In the genomic region with DNA sequence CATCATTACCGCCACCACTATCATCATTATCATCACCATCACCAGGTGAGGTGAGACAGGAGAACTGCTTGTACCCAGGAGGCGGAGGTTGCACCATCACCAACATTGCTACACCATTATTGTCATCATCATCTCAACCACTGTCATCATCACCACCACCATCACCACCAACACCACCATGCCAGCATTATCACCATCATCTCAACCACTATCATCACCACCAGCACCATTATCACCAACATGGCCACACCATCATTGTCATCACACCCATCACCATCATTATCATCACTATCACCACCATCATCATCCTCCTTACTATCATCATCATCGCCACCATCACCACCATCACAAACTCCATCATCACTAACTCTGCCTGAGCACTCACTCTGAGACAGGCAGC, we compare ENCODE assay signal across 23 cellular contexts.
"Had no signal": no experiment of that assay in that cellular context is flagged by ENCODE, and none has a peak within 500 bp of the region (broad histone marks: within the 10 kb centered on the region; RNA-seq: fewer than 3 reads in every experiment).

No MANE protein-coding gene starts in this region.

- DNase-seq: dermis blood vessel endothelial cell; dorsolateral prefrontal cortex; effector CD4-positive, alpha-beta T cell; effector memory CD4-positive, alpha-beta T cell; foreskin keratinocyte; heart left ventricle; hypothalamus; immature natural killer cell; left cardiac atrium; left lung; left ventricle myocardium superior; lower lobe of right lung; mesenchymal stem cell; mucosa of descending colon; naive B cell had no signal

- H3K4me1 ChIP-seq: esophagus muscularis mucosa, foreskin keratinocyte, gastroesophageal sphincter, heart left ventricle, left lung, lower lobe of right lung had no signal

- H3K36me3 ChIP-seq: esophagus muscularis mucosa, gastroesophageal sphincter, heart left ventricle, left lung, lower lobe of right lung had no signal

- H2AFZ ChIP-seq: hepatocyte had no signal

- FAIRE-seq: colon, endothelial cell of umbilical vein, frontal cortex, keratinocyte had no signal

- H3K79me2 ChIP-seq: hepatocyte had no signal

- H3K4me3 ChIP-seq: coronary artery, dorsolateral prefrontal cortex, esophagus muscularis mucosa, gastroesophageal sphincter, heart left ventricle, hepatocyte, left lung, lower lobe of right lung, mucosa of descending colon had no signal

- H3K9me3 ChIP-seq: esophagus muscularis mucosa, gastroesophageal sphincter, lower lobe of right lung, mucosa of descending colon had no signal

- H3K27ac ChIP-seq: coronary artery, dorsolateral prefrontal cortex, esophagus muscularis mucosa, foreskin keratinocyte, gastroesophageal sphincter, heart left ventricle, hepatocyte, left lung, lower lobe of right lung had no signal

- ATAC-seq: foreskin keratinocyte, gastroesophageal sphincter, heart left ventricle, left cardiac atrium, left lung, left ventricle myocardium superior, lower lobe of right lung, mucosa of descending colon had no signal

- H3K4me2 ChIP-seq: hepatocyte had no signal

- H3K27me3 ChIP-seq: foreskin keratinocyte, heart left ventricle, hepatocyte had no signal
